9 cellular contexts compared by ENCODE assay signal in genomic region chr4:7477695-7478094, GRCh38. TPM values are rescaled to one million over a fixed set of nuclear protein-coding genes. Genes with fewer than 3 reads are reported as not detected.
"Had no signal": no experiment of that assay in that cellular context is flagged by ENCODE, and none has a peak within 500 bp of the region (broad histone marks: within the 10 kb centered on the region; RNA-seq: fewer than 3 reads in every experiment).

No MANE protein-coding gene starts in this region.

- DNase-seq: GM23248, GOT3, H9, HCEC 1CT, KG1 had no signal

- H2AFZ ChIP-seq: GM23248 had no signal

- H3K27ac ChIP-seq: GM23248 had no signal

- H3K4me3 ChIP-seq: GM23248 had no signal

- FAIRE-seq: H54, HTR-8/SVneo had no signal

- H3K9ac ChIP-seq: GM23248 had no signal

RNA-seq across cellular contexts. Expression of gene PSAPL1, which starts 43.0 kb away (rescaled TPM):
- total RNA-seq: GM23248, HT-29 had no signal
- polyA plus RNA-seq: GM23248, IgD-negative memory B cell had no signal
